ENCODE assay signal across 8 cellular contexts in genomic region chr6:31493875-31494694, GRCh38. TPM values are rescaled to one million over a fixed set of nuclear protein-coding genes. Genes with fewer than 3 reads are reported as not detected.
A peak's percentile ranks its signal among the peaks of the same experiment; 100 is the strongest.
DNase-seq lines count a peak whose midpoint lies in the region; ATAC-seq and TF ChIP-seq lines count a peak whose summit lies in the region.

No MANE protein-coding gene starts in this region.

- ATAC-seq in GM19035 (IDR thresholded peaks at IDR 0.05; ENCODE audit: unreplicated experiment), result peak; percentile 42

- peak overlapping the region; percentile 98 for H2AFZ ChIP-seq in Karpas-422 (ENCODE audit: low read length)

- H3K79me2 ChIP-seq in Karpas-422 (ENCODE audit: low read length), result peaks cover 23% of the 10 kb centered on the region

- H3K9me3 Mint-ChIP-seq in activated naive CD4-positive, alpha-beta T cell treated with anti-CD3 and anti-CD28 coated beads, Interleukin-2, amount 50 U/mL, for 24 hours, result no peaks in the 10 kb centered on the region

- peak overlapping the region; percentile 79 for H3K4me3 Mint-ChIP-seq in activated naive CD4-positive, alpha-beta T cell treated with anti-CD3 and anti-CD28 coated beads, Interleukin-2, amount 50 U/mL, for 24 hours

- H3K27me3 Mint-ChIP-seq in activated naive CD4-positive, alpha-beta T cell treated with anti-CD3 and anti-CD28 coated beads, Interleukin-2, amount 50 U/mL, for 24 hours, result no peaks in the 10 kb centered on the region

- no peaks in the 10 kb centered on the region for H3K27me3 ChIP-seq in BLaER1
- H3K27me3 ChIP-seq in Karpas-422 (ENCODE audit: low read length), result no peaks in the 10 kb centered on the region
- no peaks in the 10 kb centered on the region for H3K27me3 ChIP-seq in ovary
- H3K27me3 ChIP-seq in thymus (ENCODE audit: control insufficient read depth, insufficient read depth), result no peaks in the 10 kb centered on the region

- H3K9me2 ChIP-seq in Karpas-422 (replicated peaks; ENCODE audit: insufficient read depth, low read length), result no peaks in the 10 kb centered on the region

- no peaks in the 10 kb centered on the region for H3K36me3 Mint-ChIP-seq in activated naive CD4-positive, alpha-beta T cell treated with anti-CD3 and anti-CD28 coated beads, Interleukin-2, amount 50 U/mL, for 24 hours

- intact Hi-C loops in head of caudate nucleus (cut with DNase I), result loop anchor here (5.0 kb wide), 1 partner anchor 48 kb away; the partner anchor contains the start of gene DDX39B
- intact Hi-C loops in ovary (cut with DNase I), result no loop called here

- H3K4me3 ChIP-seq in BLaER1 (peak overlapping the region; percentile 92), Karpas-422 (ENCODE audit: low read length) (peak overlapping the region; percentile 91), ovary (peak overlapping the region; percentile 49), thymus (ENCODE audit: low read length) (peak overlapping the region; percentile 76)

- peak overlapping the region; percentile 92 for H3K9ac ChIP-seq in BLaER1
- H3K9ac ChIP-seq in Karpas-422 (ENCODE audit: low read length), result peak overlapping the region; percentile 88

- H3K36me3 ChIP-seq in BLaER1 (no peaks in the 10 kb centered on the region), Karpas-422 (ENCODE audit: insufficient read depth, low read length) (no peaks in the 10 kb centered on the region), ovary (no peaks in the 10 kb centered on the region), thymus (ENCODE audit: control insufficient read depth, insufficient read depth) (no peaks in the 10 kb centered on the region)

- peaks cover 47% of the 10 kb centered on the region for H3K4me1 Mint-ChIP-seq in activated naive CD4-positive, alpha-beta T cell treated with anti-CD3 and anti-CD28 coated beads, Interleukin-2, amount 50 U/mL, for 24 hours

- H3K27ac ChIP-seq in BLaER1 (peak overlapping the region; percentile 92), Karpas-422 (ENCODE audit: low read length) (peak overlapping the region; percentile 71), ovary (no peak overlapping the region), thymus (ENCODE audit: low read depth) (peak overlapping the region; percentile 78)

- peaks cover 19% of the 10 kb centered on the region for H4K20me1 ChIP-seq in BLaER1
- H4K20me1 ChIP-seq in Karpas-422 (ENCODE audit: insufficient read depth, low read depth, low read length), result no peaks in the 10 kb centered on the region

- no peaks in the 10 kb centered on the region for H3K9me3 ChIP-seq in BLaER1
- no peaks in the 10 kb centered on the region for H3K9me3 ChIP-seq in Karpas-422 (ENCODE audit: low read length)
- H3K9me3 ChIP-seq in ovary, result no peaks in the 10 kb centered on the region
- no peaks in the 10 kb centered on the region for H3K9me3 ChIP-seq in thymus (ENCODE audit: control insufficient read depth)

- peak overlapping the region; percentile 80 for H3K27ac Mint-ChIP-seq in activated naive CD4-positive, alpha-beta T cell treated with anti-CD3 and anti-CD28 coated beads, Interleukin-2, amount 50 U/mL, for 24 hours

- peak; percentile 90 for DNase-seq in Karpas-422
- peak; percentile 52 for DNase-seq in SKM-1 (lab: John Stamatoyannopoulos, UW; ENCODE audit: unreplicated experiment)
- peak; percentile 32 to 85 (median 70) for DNase-seq in head of caudate nucleus
- peak; percentile 32 to 71 (median 60) for DNase-seq in ovary

- H3K4me2 ChIP-seq in BLaER1 (peak overlapping the region; percentile 99), Karpas-422 (ENCODE audit: low read depth, low read length, poor library complexity, severe bottlenecking) (peak overlapping the region; percentile 93)

- peak in 2 of 3 donors; percentile 14 to 69 for TF ChIP-seq CTCF in ovary (IDR thresholded peaks at IDR 0.05)

- WGBS in ovary, 3 donors, result 1 to 2% (median 1%) methylated on average over 58 of the region's 58 CpGs
- WGBS in thymus, result under 1% methylated on average over 58 of the region's 58 CpGs

- H3K4me1 ChIP-seq in BLaER1, result peaks cover 60% of the 10 kb centered on the region
- H3K4me1 ChIP-seq in Karpas-422 (ENCODE audit: low read length), result peaks cover 52% of the 10 kb centered on the region
- H3K4me1 ChIP-seq in ovary (ENCODE audit: insufficient read depth), result no peaks in the 10 kb centered on the region
- H3K4me1 ChIP-seq in thymus (ENCODE audit: control insufficient read depth, insufficient read depth, low read length), result peaks cover 11% of the 10 kb centered on the region

- no peak for TF ChIP-seq EP300 in ovary (IDR thresholded peaks at IDR 0.05)

- TF ChIP-seq POLR2A in ovary (IDR thresholded peaks at IDR 0.05), result no peak

RNA-seq across cellular contexts. Expression of gene MICB, which starts 3.9 kb away (rescaled TPM):
- 13.2 and 15.7 TPM in 2 replicates for total RNA-seq in Karpas-422 (2014; rRNA removed; shearing (Covaris generic); ENCODE audit: low replicate concordance)
- total RNA-seq in ovary, result 1 to 10 TPM in 4 of 7 donors, under 1 TPM in 3; 0.57 to 1.7 (median 1.3) TPM
- polyA plus RNA-seq in ovary, result 10 to 100 TPM in 1 of 2 donors, under 1 TPM in 1; 0.48 to 10.6 TPM
- 4.2 TPM for polyA plus RNA-seq in thymus

RNA-seq across cellular contexts. Expression of gene MCCD1, which starts 34.7 kb away (rescaled TPM):
- not detected in 2 replicates for total RNA-seq in Karpas-422 (2014; rRNA removed; shearing (Covaris generic); ENCODE audit: low replicate concordance)
- total RNA-seq in ovary, result not detected
- not detected for polyA plus RNA-seq in ovary
- polyA plus RNA-seq in thymus, result not detected

RNA-seq across cellular contexts. Expression of gene DDX39B, which starts 47.7 kb away (rescaled TPM):
- total RNA-seq in Karpas-422 (2014; rRNA removed; shearing (Covaris generic); ENCODE audit: low replicate concordance), result 412 and 561 TPM in 2 replicates
- 100 to 1,000 TPM; 212 to 404 (median 362) TPM for total RNA-seq in ovary
- 100 to 1,000 TPM; 219 to 278 TPM for polyA plus RNA-seq in ovary
- 761 TPM for polyA plus RNA-seq in thymus

RNA-seq across cellular contexts. Expression of gene ATP6V1G2, which starts 52.3 kb away (rescaled TPM):
- 15.2 and 34.9 TPM in 2 replicates for total RNA-seq in Karpas-422 (2014; rRNA removed; shearing (Covaris generic); ENCODE audit: low replicate concordance)
- total RNA-seq in ovary, result 1 to 10 TPM in 6 of 7 donors, under 1 TPM in 1; 0.93 to 3.7 (median 2.3) TPM
- polyA plus RNA-seq in ovary (1 to 10 TPM; 3.0 to 9.3 TPM), thymus (2.5 TPM)

RNA-seq across cellular contexts. Expression of gene NFKBIL1, which starts 53.3 kb away (rescaled TPM):
- total RNA-seq in Karpas-422 (2014; rRNA removed; shearing (Covaris generic); ENCODE audit: low replicate concordance), result 21.8 and 46.1 TPM in 2 replicates
- 10 to 100 TPM; 23.6 to 32.4 (median 27.5) TPM for total RNA-seq in ovary
- polyA plus RNA-seq in ovary, result 10 to 100 TPM in 1 of 2 donors, 1 to 10 TPM in 1; 8.2 to 46.0 TPM
- polyA plus RNA-seq in thymus, result 23.6 TPM

Comparison
In these comparisons a context has a peak if more than half of its experiments do, and no peak if none do; other contexts are left out.
1. H3K27ac ChIP-seq: peak in BLaER1 (single experiment), Karpas-422 (single experiment) and thymus (single experiment); none in ovary (0 of 2).
2. Peak in every context shown above with its lines, with median percentiles within 50 percentile points of each other: H3K4me3 ChIP-seq and DNase-seq.